In the genomic region with DNA sequence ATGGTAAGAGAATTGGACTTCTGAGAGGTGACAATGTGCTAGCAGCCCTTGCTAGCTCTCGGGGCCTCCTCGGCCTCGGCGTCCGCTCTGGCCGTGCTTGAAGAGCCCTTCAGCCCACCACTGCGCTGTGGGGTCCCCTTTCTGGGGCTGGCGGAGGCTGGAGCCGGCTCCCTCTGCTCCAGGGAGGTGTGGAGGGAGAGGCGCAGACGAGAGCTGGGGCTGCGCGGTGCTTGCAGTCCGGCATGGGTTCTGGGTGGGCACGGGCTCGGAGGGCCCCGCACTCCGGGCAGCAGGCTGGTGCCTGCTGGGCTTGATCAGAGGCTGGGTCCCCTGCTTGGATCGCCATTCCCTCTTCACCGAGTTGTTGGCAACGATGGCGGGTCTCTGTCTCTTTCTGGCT, we compare ENCODE assay signal across 7 cellular contexts.
"Had no signal": no experiment of that assay in that cellular context is flagged by ENCODE, and none has a peak within 500 bp of the region (broad histone marks: within the 10 kb centered on the region; RNA-seq: fewer than 3 reads in every experiment).

No MANE protein-coding gene starts in this region.

- H3K4me3 Mint-ChIP-seq: brain, nephron progenitor cell had no signal

- DNase-seq: cortex of kidney, foreskin keratinocyte, left ventricle myocardium inferior, nephron progenitor cell, SW 1271 had no signal

- H3K9me3 Mint-ChIP-seq: nephron progenitor cell had no signal

- H3K27me3 Mint-ChIP-seq: progenitor cell of endocrine pancreas had no signal

- H3K4me1 Mint-ChIP-seq: nephron progenitor cell had no signal

- ATAC-seq: foreskin keratinocyte had no signal

- H3K36me3 Mint-ChIP-seq: brain had no signal

- H3K27ac Mint-ChIP-seq: brain, nephron progenitor cell, progenitor cell of endocrine pancreas had no signal
